ENCODE assay signal across 3 cellular contexts in the genomic region with DNA sequence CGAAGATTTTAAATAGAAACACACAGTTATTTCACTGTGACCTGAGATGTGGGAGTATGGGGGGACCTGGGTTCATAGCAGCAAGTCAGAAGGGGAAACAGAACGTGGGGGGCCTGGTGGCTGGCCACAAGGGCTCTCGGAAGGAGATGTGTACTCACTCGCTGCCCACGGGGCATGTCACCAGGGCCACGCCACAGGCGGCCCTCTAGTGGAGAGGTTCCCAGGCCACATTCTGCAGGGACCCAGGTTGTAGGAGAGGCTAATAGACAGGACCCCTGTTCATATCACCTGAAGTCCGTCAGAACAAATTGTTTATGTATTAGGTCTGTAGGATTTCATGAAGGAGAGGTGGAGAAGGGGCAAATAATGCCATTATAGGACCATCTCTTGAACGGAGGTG.
TF ChIP-seq lines count a peak whose summit lies in the region.

No MANE protein-coding gene starts in this region.

TF ChIP-seq in SK-N-SH, 30 proteins besides CTCF, POLR2A, EP300 and RAD21 (continues in another document):
- TF ChIP-seq MXI1 (IDR thresholded peaks at IDR 0.05; ENCODE audit: low read depth, low read length): no peak
- no peak for TF ChIP-seq FOSL2 (IDR thresholded peaks at IDR 0.05; ENCODE audit: borderline replicate concordance, low read depth)
- no peak for TF ChIP-seq RCOR1 (IDR thresholded peaks at IDR 0.05; ENCODE audit: low read length)
- no peak for TF ChIP-seq POLR2AphosphoS5 (IDR thresholded peaks at IDR 0.05; ENCODE audit: low read depth, low read length)
- TF ChIP-seq, protein P1, sequence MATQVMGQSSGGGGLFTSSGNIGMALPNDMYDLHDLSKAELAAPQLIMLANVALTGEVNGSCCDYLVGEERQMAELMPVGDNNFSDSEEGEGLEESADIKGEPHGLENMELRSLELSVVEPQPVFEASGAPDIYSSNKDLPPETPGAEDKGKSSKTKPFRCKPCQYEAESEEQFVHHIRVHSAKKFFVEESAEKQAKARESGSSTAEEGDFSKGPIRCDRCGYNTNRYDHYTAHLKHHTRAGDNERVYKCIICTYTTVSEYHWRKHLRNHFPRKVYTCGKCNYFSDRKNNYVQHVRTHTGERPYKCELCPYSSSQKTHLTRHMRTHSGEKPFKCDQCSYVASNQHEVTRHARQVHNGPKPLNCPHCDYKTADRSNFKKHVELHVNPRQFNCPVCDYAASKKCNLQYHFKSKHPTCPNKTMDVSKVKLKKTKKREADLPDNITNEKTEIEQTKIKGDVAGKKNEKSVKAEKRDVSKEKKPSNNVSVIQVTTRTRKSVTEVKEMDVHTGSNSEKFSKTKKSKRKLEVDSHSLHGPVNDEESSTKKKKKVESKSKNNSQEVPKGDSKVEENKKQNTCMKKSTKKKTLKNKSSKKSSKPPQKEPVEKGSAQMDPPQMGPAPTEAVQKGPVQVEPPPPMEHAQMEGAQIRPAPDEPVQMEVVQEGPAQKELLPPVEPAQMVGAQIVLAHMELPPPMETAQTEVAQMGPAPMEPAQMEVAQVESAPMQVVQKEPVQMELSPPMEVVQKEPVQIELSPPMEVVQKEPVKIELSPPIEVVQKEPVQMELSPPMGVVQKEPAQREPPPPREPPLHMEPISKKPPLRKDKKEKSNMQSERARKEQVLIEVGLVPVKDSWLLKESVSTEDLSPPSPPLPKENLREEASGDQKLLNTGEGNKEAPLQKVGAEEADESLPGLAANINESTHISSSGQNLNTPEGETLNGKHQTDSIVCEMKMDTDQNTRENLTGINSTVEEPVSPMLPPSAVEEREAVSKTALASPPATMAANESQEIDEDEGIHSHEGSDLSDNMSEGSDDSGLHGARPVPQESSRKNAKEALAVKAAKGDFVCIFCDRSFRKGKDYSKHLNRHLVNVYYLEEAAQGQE (IDR thresholded peaks at IDR 0.05; ENCODE audit: low read depth, low read length): no peak
- TF ChIP-seq TEAD4 (IDR thresholded peaks at IDR 0.05; ENCODE audit: borderline replicate concordance, insufficient read depth): no peak
- TF ChIP-seq JUND (IDR thresholded peaks at IDR 0.05): no peak
- no peak for TF ChIP-seq SIN3A (IDR thresholded peaks at IDR 0.05; ENCODE audit: borderline replicate concordance, low read depth, low read length)
- TF ChIP-seq, protein P2, sequence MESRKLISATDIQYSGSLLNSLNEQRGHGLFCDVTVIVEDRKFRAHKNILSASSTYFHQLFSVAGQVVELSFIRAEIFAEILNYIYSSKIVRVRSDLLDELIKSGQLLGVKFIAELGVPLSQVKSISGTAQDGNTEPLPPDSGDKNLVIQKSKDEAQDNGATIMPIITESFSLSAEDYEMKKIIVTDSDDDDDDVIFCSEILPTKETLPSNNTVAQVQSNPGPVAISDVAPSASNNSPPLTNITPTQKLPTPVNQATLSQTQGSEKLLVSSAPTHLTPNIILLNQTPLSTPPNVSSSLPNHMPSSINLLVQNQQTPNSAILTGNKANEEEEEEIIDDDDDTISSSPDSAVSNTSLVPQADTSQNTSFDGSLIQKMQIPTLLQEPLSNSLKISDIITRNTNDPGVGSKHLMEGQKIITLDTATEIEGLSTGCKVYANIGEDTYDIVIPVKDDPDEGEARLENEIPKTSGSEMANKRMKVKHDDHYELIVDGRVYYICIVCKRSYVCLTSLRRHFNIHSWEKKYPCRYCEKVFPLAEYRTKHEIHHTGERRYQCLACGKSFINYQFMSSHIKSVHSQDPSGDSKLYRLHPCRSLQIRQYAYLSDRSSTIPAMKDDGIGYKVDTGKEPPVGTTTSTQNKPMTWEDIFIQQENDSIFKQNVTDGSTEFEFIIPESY (IDR thresholded peaks at IDR 0.05; ENCODE audit: borderline replicate concordance, low read depth): no peak
- TF ChIP-seq NRF1 (IDR thresholded peaks at IDR 0.05; ENCODE audit: low read depth, low read length): no peak
- TF ChIP-seq, protein P3, sequence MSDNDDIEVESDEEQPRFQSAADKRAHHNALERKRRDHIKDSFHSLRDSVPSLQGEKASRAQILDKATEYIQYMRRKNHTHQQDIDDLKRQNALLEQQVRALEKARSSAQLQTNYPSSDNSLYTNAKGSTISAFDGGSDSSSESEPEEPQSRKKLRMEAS (IDR thresholded peaks at IDR 0.05; ENCODE audit: low read depth): no peak

TF ChIP-seq in SK-N-SH treated with all-trans-retinoic acid at 6 μM for 48 hours, 23 proteins besides CTCF, POLR2A, EP300 and RAD21:
- TF ChIP-seq SNAI2 (CRISPR knock-in tag; IDR thresholded peaks at IDR 0.05) (no peak), RARB (CRISPR knock-in tag; IDR thresholded peaks at IDR 0.05) (no peak), ZFP3 (CRISPR knock-in tag; IDR thresholded peaks at IDR 0.05) (no peak), TOX (CRISPR knock-in tag; IDR thresholded peaks at IDR 0.05; ENCODE audit: borderline replicate concordance) (no peak)
- TF ChIP-seq, protein P4, sequence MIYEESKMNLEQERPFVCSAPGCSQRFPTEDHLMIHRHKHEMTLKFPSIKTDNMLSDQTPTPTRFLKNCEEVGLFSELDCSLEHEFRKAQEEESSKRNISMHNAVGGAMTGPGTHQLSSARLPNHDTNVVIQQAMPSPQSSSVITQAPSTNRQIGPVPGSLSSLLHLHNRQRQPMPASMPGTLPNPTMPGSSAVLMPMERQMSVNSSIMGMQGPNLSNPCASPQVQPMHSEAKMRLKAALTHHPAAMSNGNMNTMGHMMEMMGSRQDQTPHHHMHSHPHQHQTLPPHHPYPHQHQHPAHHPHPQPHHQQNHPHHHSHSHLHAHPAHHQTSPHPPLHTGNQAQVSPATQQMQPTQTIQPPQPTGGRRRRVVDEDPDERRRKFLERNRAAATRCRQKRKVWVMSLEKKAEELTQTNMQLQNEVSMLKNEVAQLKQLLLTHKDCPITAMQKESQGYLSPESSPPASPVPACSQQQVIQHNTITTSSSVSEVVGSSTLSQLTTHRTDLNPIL (CRISPR knock-in tag; IDR thresholded peaks at IDR 0.05; ENCODE audit: low read depth): no peak

TF ChIP-seq in GM12878, 131 proteins besides CTCF, POLR2A, EP300 and RAD21:
- no peak for TF ChIP-seq MTA2 (IDR thresholded peaks at IDR 0.05; ENCODE audit: low read depth)
- TF ChIP-seq, protein P5, sequence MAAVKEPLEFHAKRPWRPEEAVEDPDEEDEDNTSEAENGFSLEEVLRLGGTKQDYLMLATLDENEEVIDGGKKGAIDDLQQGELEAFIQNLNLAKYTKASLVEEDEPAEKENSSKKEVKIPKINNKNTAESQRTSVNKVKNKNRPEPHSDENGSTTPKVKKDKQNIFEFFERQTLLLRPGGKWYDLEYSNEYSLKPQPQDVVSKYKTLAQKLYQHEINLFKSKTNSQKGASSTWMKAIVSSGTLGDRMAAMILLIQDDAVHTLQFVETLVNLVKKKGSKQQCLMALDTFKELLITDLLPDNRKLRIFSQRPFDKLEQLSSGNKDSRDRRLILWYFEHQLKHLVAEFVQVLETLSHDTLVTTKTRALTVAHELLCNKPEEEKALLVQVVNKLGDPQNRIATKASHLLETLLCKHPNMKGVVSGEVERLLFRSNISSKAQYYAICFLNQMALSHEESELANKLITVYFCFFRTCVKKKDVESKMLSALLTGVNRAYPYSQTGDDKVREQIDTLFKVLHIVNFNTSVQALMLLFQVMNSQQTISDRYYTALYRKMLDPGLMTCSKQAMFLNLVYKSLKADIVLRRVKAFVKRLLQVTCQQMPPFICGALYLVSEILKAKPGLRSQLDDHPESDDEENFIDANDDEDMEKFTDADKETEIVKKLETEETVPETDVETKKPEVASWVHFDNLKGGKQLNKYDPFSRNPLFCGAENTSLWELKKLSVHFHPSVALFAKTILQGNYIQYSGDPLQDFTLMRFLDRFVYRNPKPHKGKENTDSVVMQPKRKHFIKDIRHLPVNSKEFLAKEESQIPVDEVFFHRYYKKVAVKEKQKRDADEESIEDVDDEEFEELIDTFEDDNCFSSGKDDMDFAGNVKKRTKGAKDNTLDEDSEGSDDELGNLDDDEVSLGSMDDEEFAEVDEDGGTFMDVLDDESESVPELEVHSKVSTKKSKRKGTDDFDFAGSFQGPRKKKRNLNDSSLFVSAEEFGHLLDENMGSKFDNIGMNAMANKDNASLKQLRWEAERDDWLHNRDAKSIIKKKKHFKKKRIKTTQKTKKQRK (IDR thresholded peaks at IDR 0.05; ENCODE audit: low read depth, low read length): no peak
- no peak for TF ChIP-seq TBL1XR1 (IDR thresholded peaks at IDR 0.05; ENCODE audit: low read depth, low read length)
- TF ChIP-seq ZNF274 (IDR thresholded peaks at IDR 0.05; ENCODE audit: insufficient read depth, insufficient read length): no peak
- TF ChIP-seq IKZF1 (conservative IDR thresholded peaks at IDR 0.05): no peak
- TF ChIP-seq, protein P3 (IDR thresholded peaks at IDR 0.05; ENCODE audit: low read depth, low read length): no peak
